1 cellular context compared by ENCODE assay signal in genomic region chr12:113161415-113162016, GRCh38.
TF ChIP-seq lines count a peak whose summit lies in the region.

No MANE protein-coding gene starts in this region.

TF ChIP-seq in GM12878, 131 proteins besides CTCF, POLR2A, EP300 and RAD21:
- no peak for TF ChIP-seq USF1 (IDR thresholded peaks at IDR 0.05; ENCODE audit: borderline replicate concordance, extremely low read length, insufficient read depth, low read depth, low read length)
- TF ChIP-seq EGR1 (IDR thresholded peaks at IDR 0.05; ENCODE audit: borderline replicate concordance in 1 of 2, low read depth in 2 of 2, low read length in 2 of 2), result peak in 1 of 2 experiments; percentile 11; a peak in 1 of 3 replicates
TF ChIP-seq in GM12878: peak in this region for 1.
